Comparison of ENCODE assay signal across 11 cellular contexts in the genomic region with DNA sequence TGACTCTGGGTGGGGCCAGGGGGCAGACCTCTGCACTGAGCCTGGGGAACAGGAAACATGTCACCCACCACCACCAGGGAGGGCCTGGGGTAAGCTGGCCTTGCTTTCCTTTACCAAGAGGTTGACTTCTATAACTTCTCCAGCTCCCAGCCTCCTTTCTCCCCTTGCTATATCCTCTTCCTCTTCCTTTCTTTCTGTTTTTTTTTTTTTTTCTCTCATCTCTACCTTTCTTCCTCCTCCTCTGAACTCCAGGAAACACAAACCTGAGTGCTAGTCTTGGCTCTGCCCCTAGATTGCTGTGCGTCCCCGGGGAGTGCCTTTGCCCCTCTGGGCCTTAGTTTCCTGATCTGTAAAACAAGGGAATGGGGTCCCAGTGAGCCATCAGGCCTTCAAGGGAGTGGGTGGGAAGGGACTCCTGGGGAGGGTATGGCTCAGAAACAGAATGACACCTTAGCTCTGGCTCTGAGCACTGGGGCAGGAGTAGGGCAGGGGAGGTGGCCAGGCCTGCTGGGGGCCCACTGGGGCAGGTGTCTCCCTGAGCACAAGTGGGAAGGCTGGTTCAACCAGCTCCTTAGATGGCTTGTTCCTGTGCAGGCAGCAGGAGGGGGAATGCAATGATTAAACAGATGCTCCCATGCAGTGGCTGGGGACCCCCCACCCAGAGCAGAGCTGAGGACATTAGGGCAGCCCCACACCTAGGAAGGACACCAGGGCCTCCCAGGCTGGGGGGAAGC. TPM values are rescaled to one million over a fixed set of nuclear protein-coding genes. Genes with fewer than 3 reads are reported as not detected.
DNase-seq lines count a peak whose midpoint lies in the region; TF ChIP-seq lines count a peak whose summit lies in the region.
"Had no signal": no experiment of that assay in that cellular context is flagged by ENCODE, and none has a peak within 500 bp of the region (broad histone marks: within the 10 kb centered on the region; RNA-seq: fewer than 3 reads in every experiment).

No MANE protein-coding gene starts in this region.

- H3K9me3 ChIP-seq in adipocyte (ENCODE audit: control insufficient read depth, low read length) (no peaks in the 10 kb centered on the region), iPS-18c (ENCODE audit: control insufficient read depth, insufficient read depth, low read length) (no peaks in the 10 kb centered on the region), spleen (no peaks in the 10 kb centered on the region)
- H3K9me3 ChIP-seq in effector memory CD4-positive, alpha-beta T cell (ENCODE audit: control insufficient read depth, low read length), result no peaks in the 10 kb centered on the region

- peak overlapping the region in 7 of 8 donors; percentile 52 to 82 (median 72) for H3K27ac ChIP-seq in spleen
- no peak overlapping the region for H3K27ac ChIP-seq in effector memory CD4-positive, alpha-beta T cell (ENCODE audit: insufficient read depth, low read length, poor library complexity, severe bottlenecking)

- DNase-seq in NCI-H510A treated with DMSO at 0.1 percent for 48 hours (lab: John Stamatoyannopoulos, UW), result peak; percentile 17
- no peak for DNase-seq in NCI-H510A (lab: John Stamatoyannopoulos, UW)
- no peak for DNase-seq in adipocyte (ENCODE audit: low read depth)
- no peak for DNase-seq in spleen
- no peak for DNase-seq in NCI-H2081 treated with DMSO at 0.1 percent for 48 hours (lab: John Stamatoyannopoulos, UW)
- no peak for DNase-seq in effector memory CD4-positive, alpha-beta T cell
- DNase-seq in activated CD4-positive, alpha-beta T cell treated with anti-CD3 and anti-CD28 coated beads, Interleukin-2, amount 50 U/mL, for 4 hours, result no peak
- DNase-seq: mesendoderm, NCI-H1048 had no signal

- TF ChIP-seq CTCF in spleen (IDR thresholded peaks at IDR 0.05 in 8 of 11, conservative IDR thresholded peaks at IDR 0.05 in 3 of 11), result no peak

- TF ChIP-seq POLR2A in spleen (IDR thresholded peaks at IDR 0.05), result no peak

- H3K27me3 ChIP-seq in adipocyte (replicated peaks; ENCODE audit: control insufficient read depth, insufficient read depth, low read length) (no peaks in the 10 kb centered on the region), spleen (replicated peaks in 1 of 7) (peaks cover 0 to 21% (median 5%) of the 10 kb centered on the region in 7 donors)
- no peaks in the 10 kb centered on the region for H3K27me3 ChIP-seq in effector memory CD4-positive, alpha-beta T cell (replicated peaks; ENCODE audit: control insufficient read depth, insufficient read depth, low read length, poor library complexity, severe bottlenecking)

- H3K9ac ChIP-seq in adipocyte (ENCODE audit: low read length), result peak overlapping the region; percentile 100

- H3K4me1 ChIP-seq in adipocyte (ENCODE audit: control insufficient read depth, insufficient read depth, low read length), result peaks cover 69% of the 10 kb centered on the region
- peaks cover 31 to 88% (median 67%) of the 10 kb centered on the region in 6 donors for H3K4me1 ChIP-seq in spleen
- H3K4me1 ChIP-seq in effector memory CD4-positive, alpha-beta T cell (ENCODE audit: control insufficient read depth, insufficient read depth, low read length, poor library complexity, severe bottlenecking), result peaks cover 6% of the 10 kb centered on the region

- intact Hi-C loops in spleen (cut with DNase I; ENCODE audit: low total_unique reads), result no loop called here

- H3K4me3 ChIP-seq in adipocyte (ENCODE audit: low read length) (peak overlapping the region; percentile 99), iPS-18c (ENCODE audit: insufficient read depth, low read depth, low read length) (0 out of 2 replicates have a peak overlapping the region, but pooled peaks have one; percentile 24), spleen (peak overlapping the region in 5 of 8 donors; percentile 2 to 95 (median 23))
- H3K4me3 ChIP-seq in effector memory CD4-positive, alpha-beta T cell (ENCODE audit: insufficient read depth, low read depth, low read length, poor library complexity, severe bottlenecking), result no peak overlapping the region
- H3K4me3 ChIP-seq: GM12878 had no signal

- WGBS in spleen, 5 donors, result 42 to 72% (median 54%) methylated on average over 2 of the region's 2 CpGs

- H3K36me3 ChIP-seq in adipocyte (ENCODE audit: control insufficient read depth, insufficient read depth, low read length, severe bottlenecking), result peaks cover 33% of the 10 kb centered on the region
- peaks cover 0 to 17% (median 2%) of the 10 kb centered on the region in 6 donors for H3K36me3 ChIP-seq in spleen
- no peaks in the 10 kb centered on the region for H3K36me3 ChIP-seq in effector memory CD4-positive, alpha-beta T cell (ENCODE audit: control insufficient read depth, insufficient read depth, low read length)

RNA-seq across cellular contexts. Expression of a gene that starts 4.3 kb away (rescaled TPM):
- total RNA-seq in spleen, result 10 to 100 TPM; 10.4 to 22.8 (median 18.3) TPM
- 1 to 10 TPM; 4.3 to 7.8 (median 6.3) TPM for polyA plus RNA-seq in spleen

RNA-seq across cellular contexts. Expression of a gene that starts 12.0 kb away (rescaled TPM):
- total RNA-seq in spleen, result 100 to 1,000 TPM in 3 of 7 donors, 10 to 100 TPM in 4; 51.3 to 177 (median 67.6) TPM
- 100 to 1,000 TPM; 100 to 128 (median 107) TPM for polyA plus RNA-seq in spleen

RNA-seq across cellular contexts. Expression of a gene that starts 26.5 kb away (rescaled TPM):
- 10 to 100 TPM; 16.9 to 26.3 (median 22.8) TPM for total RNA-seq in spleen
- 10 to 100 TPM; 16.8 to 24.7 (median 21.3) TPM for polyA plus RNA-seq in spleen
